In the genomic region with DNA sequence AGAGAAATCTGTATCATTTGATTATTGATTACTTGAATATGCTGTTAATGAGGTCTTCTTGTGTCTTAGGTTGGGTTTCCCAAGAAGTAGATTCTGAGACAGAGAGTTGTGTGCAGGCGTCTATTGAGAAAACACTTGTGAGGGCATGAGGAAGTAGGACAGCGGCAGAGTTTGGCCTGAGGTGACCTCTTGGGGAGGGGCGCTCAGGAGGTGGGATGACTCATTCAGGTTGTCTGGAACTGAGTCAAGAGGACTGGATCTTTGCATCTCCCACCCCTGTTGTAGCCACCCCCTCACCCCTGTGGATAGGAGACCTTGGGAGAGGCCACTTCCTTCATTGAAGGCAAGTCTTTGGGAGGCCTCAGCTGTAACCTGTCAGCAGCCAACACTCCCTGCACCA, we compare ENCODE assay signal across 11 cellular contexts. TPM values are rescaled to one million over a fixed set of nuclear protein-coding genes. Genes with fewer than 3 reads are reported as not detected.
DNase-seq lines count a peak whose midpoint lies in the region; ATAC-seq, FAIRE-seq and TF ChIP-seq lines count a peak whose summit lies in the region.
"Had no signal": no experiment of that assay in that cellular context is flagged by ENCODE, and none has a peak within 500 bp of the region (broad histone marks: within the 10 kb centered on the region; RNA-seq: fewer than 3 reads in every experiment).

No MANE protein-coding gene starts in this region.

- POLR2A ChIA-PET in CD8-positive, alpha-beta T cell (lab: Charles Lee) = no interaction called here

- CTCF ChIA-PET in CD8-positive, alpha-beta T cell (lab: Charles Lee) = no interaction called here

- no peak for TF ChIP-seq CTCF in pancreas (IDR thresholded peaks at IDR 0.05)
- TF ChIP-seq CTCF in CD8-positive, alpha-beta T cell (IDR thresholded peaks at IDR 0.05) = no peak

- H3K4me1 Mint-ChIP-seq in T-helper 17 cell = no peaks in the 10 kb centered on the region
- H3K4me1 Mint-ChIP-seq in CD8-positive, alpha-beta T cell (ENCODE audit: low read depth) = no peaks in the 10 kb centered on the region

- H3K4me1 ChIP-seq in pancreas = peaks cover 0 to 15% (median 0%) of the 10 kb centered on the region in 3 donors
- H3K4me1 ChIP-seq in CD8-positive, alpha-beta T cell (ENCODE audit: insufficient read depth, low read length) = no peaks in the 10 kb centered on the region

- H3K9me3 ChIP-seq in pancreas (no peaks in the 10 kb centered on the region), T-helper 17 cell (ENCODE audit: control insufficient read depth, low read length, poor library complexity, severe bottlenecking) (no peaks in the 10 kb centered on the region)
- no peaks in the 10 kb centered on the region for H3K9me3 ChIP-seq in CD8-positive, alpha-beta T cell (ENCODE audit: low read length)

- H3K27me3 Mint-ChIP-seq in T-helper 17 cell = peaks cover 2% of the 10 kb centered on the region
- no peaks in the 10 kb centered on the region for H3K27me3 Mint-ChIP-seq in CD8-positive, alpha-beta T cell (ENCODE audit: low read depth)
- H3K27me3 Mint-ChIP-seq: activated naive CD8-positive, alpha-beta T cell had no signal

- no peak overlapping the region for H3K4me3 ChIP-seq in pancreas
- H3K4me3 ChIP-seq in CD8-positive, alpha-beta T cell (ENCODE audit: low read depth, low read length) = no peak overlapping the region

- FAIRE-seq in pancreas (lab: Jason Lieb, UNC) = no peak

- H3K27ac Mint-ChIP-seq in T-helper 17 cell = no peak overlapping the region
- no peak overlapping the region for H3K27ac Mint-ChIP-seq in CD8-positive, alpha-beta T cell
- H3K27ac Mint-ChIP-seq: activated naive CD8-positive, alpha-beta T cell had no signal

- H3K36me3 Mint-ChIP-seq in T-helper 17 cell (ENCODE audit: low read depth) = no peaks in the 10 kb centered on the region
- no peaks in the 10 kb centered on the region for H3K36me3 Mint-ChIP-seq in CD8-positive, alpha-beta T cell
- H3K36me3 Mint-ChIP-seq: activated naive CD8-positive, alpha-beta T cell had no signal

- H3K27me3 ChIP-seq in pancreas = no peaks in the 10 kb centered on the region
- no peaks in the 10 kb centered on the region for H3K27me3 ChIP-seq in CD8-positive, alpha-beta T cell (ENCODE audit: insufficient read depth, low read length)

- no peaks in the 10 kb centered on the region for H3K9me3 Mint-ChIP-seq in CD8-positive, alpha-beta T cell

- WGBS in pancreas, 2 donors = 73 to 86% methylated on average over 3 of the region's 3 CpGs

- H3K36me3 ChIP-seq in pancreas = no peaks in the 10 kb centered on the region
- no peaks in the 10 kb centered on the region for H3K36me3 ChIP-seq in CD8-positive, alpha-beta T cell (ENCODE audit: insufficient read depth, low read length)

- H3K4me3 Mint-ChIP-seq in T-helper 17 cell = no peak overlapping the region
- H3K4me3 Mint-ChIP-seq in CD8-positive, alpha-beta T cell = no peak overlapping the region
- H3K4me3 Mint-ChIP-seq: activated naive CD8-positive, alpha-beta T cell had no signal

- DNase-seq in DMS153 (lab: John Stamatoyannopoulos, UW) (peak; percentile 45), DMS153 treated with DMSO at 0.1 percent for 48 hours (lab: John Stamatoyannopoulos, UW; ENCODE audit: unreplicated experiment) (no peak), OCI-M1 (lab: John Stamatoyannopoulos, UW) (peak; percentile 79), pancreas (peak in 3 of 6 donors; percentile 24 to 40 (median 33)), T-helper 17 cell (no peak), NCI-H510A treated with DMSO at 0.1 percent for 48 hours (lab: John Stamatoyannopoulos, UW) (no peak)
- DNase-seq in CD8-positive, alpha-beta T cell = no peak
- DNase-seq: KG1 had no signal

- no peak overlapping the region for H3K27ac ChIP-seq in pancreas
- no peak overlapping the region for H3K27ac ChIP-seq in CD8-positive, alpha-beta T cell (ENCODE audit: low read depth, low read length)
- H3K27ac ChIP-seq: 22Rv1 had no signal

- ATAC-seq in HG02759 (IDR thresholded peaks at IDR 0.05; ENCODE audit: unreplicated experiment) (peak; percentile 78), pancreas (peak in 3 of 4 donors; percentile 54 to 79 (median 71)), T-helper 17 cell (no peak)
- ATAC-seq in CD8-positive, alpha-beta T cell = no peak

- intact Hi-C loops in pancreas (cut with DNase I) = no loop called here
- intact Hi-C loops in CD8-positive, alpha-beta T cell (cut with DNase I, micrococcal nuclease) = loop anchor here in 1 of 2 experiments (5.0 kb wide), 1 partner anchor 1797 kb away; no protein-coding TSS in a partner anchor

RNA-seq across cellular contexts. Expression of a gene that starts 35.2 kb away (rescaled TPM):
- total RNA-seq in pancreas = 10 to 100 TPM; 16.0 to 25.2 (median 17.5) TPM
- 10 to 100 TPM; 11.4 to 16.3 TPM for polyA plus RNA-seq in pancreas
- total RNA-seq in T-helper 17 cell = 10 to 100 TPM; 41.5 to 52.2 TPM
- 10 to 100 TPM; 17.2 to 18.6 TPM for total RNA-seq in CD8-positive, alpha-beta T cell

Comparison
In these comparisons a context has a peak if more than half of its experiments do, and no peak if none do; other contexts are left out.
1. DNase-seq: peak in DMS153 (single experiment) and OCI-M1 (single experiment); none in DMS153 treated with DMSO at 0.1 percent for 48 hours (single experiment), T-helper 17 cell (0 of 3), CD8-positive, alpha-beta T cell (0 of 7) and NCI-H510A treated with DMSO at 0.1 percent for 48 hours (single experiment).
2. ATAC-seq: peak in HG02759 (single experiment) and pancreas (3 of 4); none in T-helper 17 cell (single experiment) and CD8-positive, alpha-beta T cell (single experiment).